11 cellular contexts compared by ENCODE assay signal in genomic region chr11:96213500-96213899, GRCh38.
DNase-seq lines count a peak whose midpoint lies in the region; ATAC-seq, FAIRE-seq and TF ChIP-seq lines count a peak whose summit lies in the region.
"Had no signal": no experiment of that assay in that cellular context is flagged by ENCODE, and none has a peak within 500 bp of the region (broad histone marks: within the 10 kb centered on the region; RNA-seq: fewer than 3 reads in every experiment).

No MANE protein-coding gene starts in this region.

- FAIRE-seq in RCC 7860 (lab: Jason Lieb, UNC) = peak; percentile 90

- H3K9me3 ChIP-seq in gastroesophageal sphincter = no peaks in the 10 kb centered on the region
- no peaks in the 10 kb centered on the region for H3K9me3 ChIP-seq in skeletal muscle satellite cell (replicated peaks; ENCODE audit: low read length)

- no peaks in the 10 kb centered on the region for H3K36me3 ChIP-seq in gastroesophageal sphincter
- peaks cover 4% of the 10 kb centered on the region for H3K36me3 ChIP-seq in skeletal muscle satellite cell (ENCODE audit: insufficient read depth, low read length)

- no peak for TF ChIP-seq POLR2A in gastroesophageal sphincter (IDR thresholded peaks at IDR 0.05)

- H3K4me2 ChIP-seq in skeletal muscle satellite cell (ENCODE audit: low read length) = peak overlapping the region; percentile 73

- no peak for TF ChIP-seq EP300 in gastroesophageal sphincter (IDR thresholded peaks at IDR 0.05)

- peak; percentile 42 for DNase-seq in DMS 273 treated with DMSO at 0.1 percent for 48 hours (lab: John Stamatoyannopoulos, UW)
- DNase-seq in RCC 7860 (ENCODE audit: low spot score) = peak; percentile 76
- DNase-seq in MV-4-11 (lab: John Stamatoyannopoulos, UW) = no peak
- DNase-seq in SW 1271 (lab: John Stamatoyannopoulos, UW) = no peak
- no peak for DNase-seq in NCI-H2196 treated with DMSO at 0.1 percent for 48 hours (lab: John Stamatoyannopoulos, UW; ENCODE audit: unreplicated experiment)
- DNase-seq: dermis blood vessel endothelial cell, NCI-H1417 had no signal

- 23 to 45% methylated on average over 2 of the region's 2 CpGs for WGBS in gastroesophageal sphincter (ENCODE audit: low coverage in 1 of 2), 2 donors

- peak overlapping the region; percentile 57 for H3K9ac ChIP-seq in skeletal muscle satellite cell (ENCODE audit: low read depth, low read length)

- ATAC-seq in gastroesophageal sphincter (no peak), HG02970 (IDR thresholded peaks at IDR 0.05; ENCODE audit: low FRiP score, unreplicated experiment) (no peak)
- ATAC-seq: WTC11 had no signal

- H3K4me1 ChIP-seq in gastroesophageal sphincter = peaks cover 6 to 69% (median 13%) of the 10 kb centered on the region in 3 donors
- H3K4me1 ChIP-seq in skeletal muscle satellite cell (ENCODE audit: control insufficient read depth, insufficient read depth, low read length) = peaks cover 61% of the 10 kb centered on the region

- H3K4me3 ChIP-seq in gastroesophageal sphincter (no peak overlapping the region), skeletal muscle satellite cell (ENCODE audit: low read length) (peak overlapping the region; percentile 51)

- H3K27me3 ChIP-seq in gastroesophageal sphincter (no peaks in the 10 kb centered on the region), skeletal muscle satellite cell (ENCODE audit: control insufficient read depth, insufficient read depth, low read length) (no peaks in the 10 kb centered on the region)

- TF ChIP-seq CTCF in gastroesophageal sphincter (IDR thresholded peaks at IDR 0.05) = no peak

- H3K27ac ChIP-seq in gastroesophageal sphincter = peak overlapping the region in 3 of 4 donors; percentile 43 to 56 (median 53)

Comparison
In these comparisons a context has a peak if more than half of its experiments do, and no peak if none do; other contexts are left out.
1. DNase-seq: peak in DMS 273 treated with DMSO at 0.1 percent for 48 hours (single experiment) and RCC 7860 (single experiment); none in MV-4-11 (single experiment), SW 1271 (0 of 2) and NCI-H2196 treated with DMSO at 0.1 percent for 48 hours (single experiment).